37 cellular contexts compared by ENCODE assay signal in genomic region chr17:14774774-14775173, GRCh38.
"Had no signal": no experiment of that assay in that cellular context is flagged by ENCODE, and none has a peak within 500 bp of the region (broad histone marks: within the 10 kb centered on the region; RNA-seq: fewer than 3 reads in every experiment).

No MANE protein-coding gene starts in this region.

- H3K27ac Mint-ChIP-seq: activated B cell treated with CpG ODN at 0.5 μM for 24 hours; activated CD4-positive, alpha-beta memory T cell treated with anti-CD3 and anti-CD28 coated beads for 36 hours; activated CD4-positive, alpha-beta T cell treated with anti-CD3 and anti-CD28 coated beads, Interleukin-2, amount 10 ng/mL, durations not matched to agents 24 days and 14 days; activated CD8-positive, alpha-beta T cell treated with anti-CD3 and anti-CD28 coated beads for 36 hours; activated naive CD4-positive, alpha-beta T cell treated with anti-CD3 and anti-CD28 coated beads for 36 hours; activated naive CD4-positive, alpha-beta T cell treated with anti-CD3 and anti-CD28 coated beads, Interleukin-2, amount 50 U/mL, for 72 hours; activated naive CD8-positive, alpha-beta T cell treated with anti-CD3 and anti-CD28 coated beads for 36 hours; activated T-cell treated with anti-CD3 and anti-CD28 coated beads, Interleukin-2, amount 50 U/mL, for 72 hours; activated T-helper 1 cell treated with anti-CD3 and anti-CD28 coated beads, Interleukin-12 subunit alpha, Interleukin-12 subunit beta, Interleukin-2, Interleukin-4 antibody, amounts not matched to agents 30 ng/mL and 10 ng/mL and 1 ng/mL, durations not matched to agents 14 hours and 24 hours and 36 hours; activated T-helper 17 cell treated with anti-CD3 and anti-CD28 coated beads, Interleukin-2, amount 50 U/mL, for 72 hours; T-helper 1 cell treated with Interleukin-12 subunit alpha and Interleukin-12 subunit beta and Interleukin-4 antibody, amounts not matched to agents 30 μg/mL and 1 μg/mL, for 36 hours; T-helper 2 cell treated with Interferon-gamma antibody and Interleukin-4, amounts not matched to agents 5 μg/mL and 100 μg/mL, for 36 hours had no signal

- H3K4me1 Mint-ChIP-seq: activated B cell treated with CpG ODN at 0.5 μM for 24 hours; activated CD4-positive, alpha-beta T cell treated with anti-CD3 and anti-CD28 coated beads, Interleukin-2, amount 10 ng/mL, durations not matched to agents 24 days and 14 days; activated naive CD8-positive, alpha-beta T cell treated with anti-CD3 and anti-CD28 coated beads for 36 hours; activated T-helper 17 cell treated with anti-CD3 and anti-CD28 coated beads, Interleukin-2, amount 50 U/mL, for 72 hours had no signal

- H3K36me3 Mint-ChIP-seq: activated CD4-positive, alpha-beta memory T cell treated with anti-CD3 and anti-CD28 coated beads for 36 hours; activated naive CD8-positive, alpha-beta T cell treated with anti-CD3 and anti-CD28 coated beads for 36 hours had no signal

- H3K27ac ChIP-seq: adrenal gland, body of pancreas, brain microvascular endothelial cell, breast epithelium, VCaP had no signal

- H3K27me3 Mint-ChIP-seq: activated CD4-positive, alpha-beta T cell treated with anti-CD3 and anti-CD28 coated beads, Interleukin-2, amount 10 ng/mL, durations not matched to agents 24 days and 14 days had no signal

- H3K36me3 ChIP-seq: adrenal gland, brain microvascular endothelial cell, breast epithelium had no signal

- H3K4me3 Mint-ChIP-seq: activated B cell treated with CpG ODN at 0.5 μM for 24 hours; activated CD4-positive, alpha-beta memory T cell treated with anti-CD3 and anti-CD28 coated beads for 36 hours; activated CD4-positive, alpha-beta T cell treated with anti-CD3 and anti-CD28 coated beads, Interleukin-2, amount 10 ng/mL, durations not matched to agents 24 days and 14 days; activated CD8-positive, alpha-beta T cell treated with anti-CD3 and anti-CD28 coated beads for 36 hours; activated naive CD4-positive, alpha-beta T cell treated with anti-CD3 and anti-CD28 coated beads for 36 hours; activated naive CD8-positive, alpha-beta T cell treated with anti-CD3 and anti-CD28 coated beads for 36 hours; activated T-cell treated with anti-CD3 and anti-CD28 coated beads, Interleukin-2, amount 50 U/mL, for 4 hours; activated T-cell treated with anti-CD3 and anti-CD28 coated beads, Interleukin-2, amount 50 U/mL, for 72 hours; activated T-helper 1 cell treated with anti-CD3 and anti-CD28 coated beads, Interleukin-12 subunit alpha, Interleukin-12 subunit beta, Interleukin-2, Interleukin-4 antibody, amounts not matched to agents 30 ng/mL and 10 ng/mL and 1 ng/mL, durations not matched to agents 14 hours and 24 hours and 36 hours; activated T-helper 17 cell treated with anti-CD3 and anti-CD28 coated beads, Interleukin-2, amount 50 U/mL, for 72 hours; T-helper 1 cell treated with Interleukin-12 subunit alpha and Interleukin-12 subunit beta and Interleukin-4 antibody, amounts not matched to agents 30 μg/mL and 1 μg/mL, for 36 hours; T-helper 2 cell treated with Interferon-gamma antibody and Interleukin-4, amounts not matched to agents 5 μg/mL and 100 μg/mL, for 36 hours had no signal

- FAIRE-seq: astrocyte, TTC549 had no signal

- H3K9me3 ChIP-seq: adrenal gland, body of pancreas, breast epithelium had no signal

- DNase-seq: activated B cell treated with CpG ODN at 0.5 μM for 24 hours; activated CD4-positive, alpha-beta memory T cell treated with anti-CD3 and anti-CD28 coated beads for 36 hours; activated CD4-positive, alpha-beta T cell treated with anti-CD3 and anti-CD28 coated beads for 4 hours; activated CD4-positive, alpha-beta T cell treated with anti-CD3 and anti-CD28 coated beads, Interleukin-2, amount 10 ng/mL, durations not matched to agents 24 days and 14 days; activated CD4-positive, alpha-beta T cell treated with anti-CD3 and anti-CD28 coated beads, Interleukin-2, amount 50 U/mL, for 1 hour; activated CD4-positive, alpha-beta T cell treated with anti-CD3 and anti-CD28 coated beads, Interleukin-2, amount 50 U/mL, for 4 hours; activated CD4-positive, CD25-positive, alpha-beta regulatory T cell treated with anti-CD3 and anti-CD28 coated beads, Interleukin-2, amount 50 U/mL, for 72 hours; activated CD8-positive, alpha-beta memory T cell treated with anti-CD3 and anti-CD28 coated beads, Interleukin-2, amount 50 U/mL, for 4 hours; activated CD8-positive, alpha-beta T cell treated with anti-CD3 and anti-CD28 coated beads for 36 hours; activated effector memory CD4-positive, alpha-beta T cell treated with anti-CD3 and anti-CD28 coated beads, Interleukin-2, amount 50 U/mL, for 16 hours; activated gamma-delta T cell treated with Interleukin-2 at 50 U/mL for 16 hours; activated naive CD4-positive, alpha-beta T cell; activated naive CD4-positive, alpha-beta T cell treated with anti-CD3 and anti-CD28 coated beads for 36 hours; activated naive CD4-positive, alpha-beta T cell treated with anti-CD3 and anti-CD28 coated beads, Interleukin-2, amount 50 U/mL, for 16 hours; activated naive CD8-positive, alpha-beta T cell treated with anti-CD3 and anti-CD28 coated beads for 36 hours; activated T-cell treated with anti-CD3 and anti-CD28 coated beads for 4 hours; activated T-cell treated with anti-CD3 and anti-CD28 coated beads, Interleukin-2, amount 50 U/mL, for 1 hour; activated T-cell treated with anti-CD3 and anti-CD28 coated beads, Interleukin-2, amount 50 U/mL, for 4 hours; activated T-cell treated with anti-CD3 and anti-CD28 coated beads, Interleukin-2, amount 50 U/mL, for 72 hours; adrenal gland; amniotic stem cell; aorta; body of pancreas; brain microvascular endothelial cell; central memory CD4-positive, alpha-beta T cell; T-helper 1 cell; T-helper 2 cell; T-helper 9 cell had no signal

- ATAC-seq: activated CD8-positive, alpha-beta T cell treated with anti-CD3 and anti-CD28 coated beads for 36 hours; activated naive CD4-positive, alpha-beta T cell treated with anti-CD3 and anti-CD28 coated beads, Interleukin-2, amount 50 U/mL, for 72 hours; activated T-cell treated with anti-CD3 and anti-CD28 coated beads, Interleukin-2, amount 50 U/mL, for 4 hours; activated T-cell treated with anti-CD3 and anti-CD28 coated beads, Interleukin-2, amount 50 U/mL, for 72 hours; activated T-helper 17 cell treated with anti-CD3 and anti-CD28 coated beads, Interleukin-2, amount 50 U/mL, for 72 hours; body of pancreas had no signal

- H3K4me3 ChIP-seq: adrenal gland, body of pancreas, breast epithelium had no signal

- H3K27me3 ChIP-seq: adrenal gland, body of pancreas, brain microvascular endothelial cell, breast epithelium had no signal

- H3K4me1 ChIP-seq: adrenal gland, body of pancreas, breast epithelium had no signal
